26 cellular contexts compared by ENCODE assay signal in genomic region chr4:129014566-129015509, GRCh38.
DNase-seq lines count a peak whose midpoint lies in the region; ATAC-seq and TF ChIP-seq lines count a peak whose summit lies in the region.
"Had no signal": no experiment of that assay in that cellular context is flagged by ENCODE, and none has a peak within 500 bp of the region (broad histone marks: within the 10 kb centered on the region; RNA-seq: fewer than 3 reads in every experiment).

No MANE protein-coding gene starts in this region.

- peak overlapping the region; percentile 68 for H3K27ac Mint-ChIP-seq in stimulated activated naive B cell treated with anti-CD40 and anti-IgM and Interleukin-4, amounts not matched to agents 10 μg/mL and 1 μg/mL and 100 μg/mL, for 72 hours
- H3K27ac Mint-ChIP-seq in activated naive CD4-positive, alpha-beta T cell treated with anti-CD3 and anti-CD28 coated beads, Interleukin-2, amount 50 U/mL, for 72 hours: peak overlapping the region in 1 of 2 donors; percentile 75
- H3K27ac Mint-ChIP-seq: activated naive CD4-positive, alpha-beta T cell treated with anti-CD3 and anti-CD28 coated beads, Interleukin-2, amount 50 U/mL, for 24 hours; HFFc6; naive B cell; stimulated activated memory B cell treated with anti-CD40 and anti-IgM and Interleukin-4, amounts not matched to agents 10 μg/mL and 1 μg/mL and 100 μg/mL, for 72 hours had no signal

- peaks cover 28 to 34% of the 10 kb centered on the region in 2 donors for H3K9me3 Mint-ChIP-seq in stimulated activated naive B cell treated with anti-CD40 and anti-IgM and Interleukin-4, amounts not matched to agents 10 μg/mL and 1 μg/mL and 100 μg/mL, for 72 hours
- H3K9me3 Mint-ChIP-seq in activated naive CD4-positive, alpha-beta T cell treated with anti-CD3 and anti-CD28 coated beads, Interleukin-2, amount 50 U/mL, for 72 hours: peaks cover 31 to 52% of the 10 kb centered on the region in 2 donors

- ATAC-seq in Right ventricle myocardium superior (ENCODE audit: poor library complexity) (no peak), right lobe of liver (peak in 1 of 4 donors; percentile 23)
- no peak for ATAC-seq in stimulated activated naive B cell treated with anti-CD40 and anti-IgM and Interleukin-4, amounts not matched to agents 10 μg/mL and 1 μg/mL and 100 μg/mL, for 72 hours (replicated peaks)
- no peak for ATAC-seq in activated naive CD4-positive, alpha-beta T cell treated with anti-CD3 and anti-CD28 coated beads, Interleukin-2, amount 50 U/mL, for 72 hours
- ATAC-seq: stimulated activated memory B cell treated with anti-CD40 and anti-IgM and Interleukin-4, amounts not matched to agents 10 μg/mL and 1 μg/mL and 100 μg/mL, for 72 hours had no signal

- H3K4me3 ChIP-seq in right lobe of liver: no peak overlapping the region
- H3K4me3 ChIP-seq: cardiac muscle cell, colonic mucosa had no signal

- no peak for TF ChIP-seq CTCF in right lobe of liver (IDR thresholded peaks at IDR 0.05)

- H3K9me3 ChIP-seq in right lobe of liver: no peaks in the 10 kb centered on the region
- H3K9me3 ChIP-seq: colonic mucosa, neutrophil had no signal

- no peaks in the 10 kb centered on the region for H3K36me3 ChIP-seq in right lobe of liver
- H3K36me3 ChIP-seq: cardiac muscle cell, colonic mucosa had no signal

- intact Hi-C loops in cardiac septum (cut with DNase I) (no loop called here), Right ventricle myocardium superior (cut with DNase I) (no loop called here), right lobe of liver (cut with DNase I) (no loop called here)

- peaks cover 31 to 43% of the 10 kb centered on the region in 2 donors for H3K36me3 Mint-ChIP-seq in stimulated activated naive B cell treated with anti-CD40 and anti-IgM and Interleukin-4, amounts not matched to agents 10 μg/mL and 1 μg/mL and 100 μg/mL, for 72 hours
- H3K36me3 Mint-ChIP-seq in activated naive CD4-positive, alpha-beta T cell treated with anti-CD3 and anti-CD28 coated beads, Interleukin-2, amount 50 U/mL, for 72 hours: peaks cover 48 to 56% of the 10 kb centered on the region in 2 donors

- TF ChIP-seq POLR2A in right lobe of liver (IDR thresholded peaks at IDR 0.05): no peak

- WGBS in right lobe of liver (ENCODE audit: insufficient coverage, low coverage, low lambda C conversion rate, missing lambda C conversion rate): no CpG with 5 or more reads among the region's 5 CpGs

- no peak overlapping the region for H3K27ac ChIP-seq in right lobe of liver
- H3K27ac ChIP-seq: cardiac muscle cell, colonic mucosa, epithelial cell of prostate, neutrophil had no signal

- no peaks in the 10 kb centered on the region for H3K4me1 ChIP-seq in right lobe of liver
- H3K4me1 ChIP-seq: colonic mucosa had no signal

- no peaks in the 10 kb centered on the region for H3K27me3 Mint-ChIP-seq in stimulated activated naive B cell treated with anti-CD40 and anti-IgM and Interleukin-4, amounts not matched to agents 10 μg/mL and 1 μg/mL and 100 μg/mL, for 72 hours
- H3K27me3 Mint-ChIP-seq: activated naive CD4-positive, alpha-beta T cell treated with anti-CD3 and anti-CD28 coated beads, Interleukin-2, amount 50 U/mL, for 24 hours; naive B cell; stimulated activated memory B cell treated with anti-CD40 and anti-IgM and Interleukin-4, amounts not matched to agents 10 μg/mL and 1 μg/mL and 100 μg/mL, for 72 hours had no signal

- DNase-seq in cardiac septum (ENCODE audit: low spot score) (peak; percentile 63), Right ventricle myocardium superior (no peak), astrocyte of the hippocampus (ENCODE audit: low read depth, low spot score) (peak; percentile 39), right lobe of liver (peak in 2 of 3 donors; percentile 30 to 36), NCI-H2107 treated with DMSO at 0.1 percent for 48 hours (lab: John Stamatoyannopoulos, UW; ENCODE audit: unreplicated experiment) (no peak), COR-L47 (lab: John Stamatoyannopoulos, UW) (no peak)
- no peak for DNase-seq in stimulated activated naive B cell treated with anti-CD40 and anti-IgM and Interleukin-4, amounts not matched to agents 10 μg/mL and 1 μg/mL and 100 μg/mL, for 72 hours
- DNase-seq in activated naive CD4-positive, alpha-beta T cell treated with anti-CD3 and anti-CD28 coated beads, Interleukin-2, amount 50 U/mL, for 72 hours (ENCODE audit: low spot score in 2 of 2): no peak
- DNase-seq: 8988T; activated CD4-positive, alpha-beta T cell treated with anti-CD3 and anti-CD28 coated beads for 48 hours; activated T-cell treated with anti-CD3 and anti-CD28 coated beads for 4 hours; colonic mucosa; effector CD8-positive, alpha-beta T cell; GOT3; HFFc6; MM.1S; naive B cell; NCI-H1436; NCI-H2081; NCI-H774; T1000 had no signal

- H3K4me3 Mint-ChIP-seq in stimulated activated naive B cell treated with anti-CD40 and anti-IgM and Interleukin-4, amounts not matched to agents 10 μg/mL and 1 μg/mL and 100 μg/mL, for 72 hours: no peak overlapping the region
- H3K4me3 Mint-ChIP-seq: activated naive CD4-positive, alpha-beta T cell treated with anti-CD3 and anti-CD28 coated beads, Interleukin-2, amount 50 U/mL, for 24 hours; HFFc6; naive B cell; stimulated activated memory B cell treated with anti-CD40 and anti-IgM and Interleukin-4, amounts not matched to agents 10 μg/mL and 1 μg/mL and 100 μg/mL, for 72 hours had no signal

- H3K27me3 ChIP-seq in right lobe of liver: no peaks in the 10 kb centered on the region
- H3K27me3 ChIP-seq: cardiac muscle cell, colonic mucosa, neutrophil had no signal

- H3K4me1 Mint-ChIP-seq in stimulated activated naive B cell treated with anti-CD40 and anti-IgM and Interleukin-4, amounts not matched to agents 10 μg/mL and 1 μg/mL and 100 μg/mL, for 72 hours: no peaks in the 10 kb centered on the region
- H3K4me1 Mint-ChIP-seq: activated naive CD4-positive, alpha-beta T cell treated with anti-CD3 and anti-CD28 coated beads, Interleukin-2, amount 50 U/mL, for 24 hours; naive B cell; stimulated activated memory B cell treated with anti-CD40 and anti-IgM and Interleukin-4, amounts not matched to agents 10 μg/mL and 1 μg/mL and 100 μg/mL, for 72 hours had no signal

Comparison
In these comparisons a context has a peak if more than half of its experiments do, and no peak if none do; other contexts are left out.
1. DNase-seq: peak in cardiac septum (single experiment), astrocyte of the hippocampus (single experiment) and right lobe of liver (2 of 3); none in Right ventricle myocardium superior (single experiment), stimulated activated naive B cell treated with anti-CD40 and anti-IgM and Interleukin-4, amounts not matched to agents 10 μg/mL and 1 μg/mL and 100 μg/mL, for 72 hours (single experiment), activated naive CD4-positive, alpha-beta T cell treated with anti-CD3 and anti-CD28 coated beads, Interleukin-2, amount 50 U/mL, for 72 hours (0 of 2), NCI-H2107 treated with DMSO at 0.1 percent for 48 hours (single experiment) and COR-L47 (single experiment).